24 cellular contexts compared by ENCODE assay signal in the genomic region with DNA sequence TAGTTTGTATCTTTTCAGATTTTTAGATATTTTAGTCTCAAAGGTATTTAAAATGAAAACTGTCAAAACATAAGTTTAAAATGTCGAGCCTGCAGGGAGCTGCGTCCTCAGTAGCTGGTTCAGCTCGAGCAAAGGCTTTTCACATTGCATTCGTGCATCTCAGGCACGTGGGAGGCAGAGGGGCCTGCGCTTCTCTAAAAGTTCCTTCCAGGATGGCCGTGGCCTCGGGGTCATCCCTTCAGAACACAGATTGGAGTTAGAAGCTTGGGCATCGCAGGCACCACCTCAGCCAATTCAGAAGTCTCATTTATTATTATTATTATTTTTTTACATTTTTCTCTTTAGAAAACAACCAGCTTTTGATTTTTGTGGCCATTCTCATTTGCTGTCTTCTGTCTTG.
"Had no signal": no experiment of that assay in that cellular context is flagged by ENCODE, and none has a peak within 500 bp of the region (broad histone marks: within the 10 kb centered on the region; RNA-seq: fewer than 3 reads in every experiment).

No MANE protein-coding gene starts in this region.

- H3K27me3 Mint-ChIP-seq: naive thymus-derived CD8-positive, alpha-beta T cell; stimulated activated naive CD8-positive, alpha-beta T cell treated with anti-CD3 and anti-CD28 coated beads, Interleukin-15, amount 100 ng/mL, for 72 hours had no signal

- H3K4me1 ChIP-seq: foreskin keratinocyte, tibial artery, upper lobe of left lung had no signal

- FAIRE-seq: endothelial cell of umbilical vein, keratinocyte, small intestine, urothelium cell line had no signal

- H3K4me3 Mint-ChIP-seq: naive thymus-derived CD8-positive, alpha-beta T cell; neural crest cell; stimulated activated naive CD8-positive, alpha-beta T cell treated with anti-CD3 and anti-CD28 coated beads, Interleukin-15, amount 100 ng/mL, for 72 hours had no signal

- H3K27ac ChIP-seq: coronary artery, foreskin keratinocyte, neutrophil, right lobe of liver, suprapubic skin, tibial artery, upper lobe of left lung had no signal

- ATAC-seq: foreskin keratinocyte; left lobe of liver; naive thymus-derived CD8-positive, alpha-beta T cell; right lobe of liver; stimulated activated naive CD8-positive, alpha-beta T cell treated with anti-CD3 and anti-CD28 coated beads, Interleukin-15, amount 100 ng/mL, for 72 hours had no signal

- H3K9me3 Mint-ChIP-seq: naive thymus-derived CD8-positive, alpha-beta T cell; neural crest cell; stimulated activated naive CD8-positive, alpha-beta T cell treated with anti-CD3 and anti-CD28 coated beads, Interleukin-15, amount 100 ng/mL, for 72 hours had no signal

- H3K27me3 ChIP-seq: esophagus muscularis mucosa, foreskin keratinocyte, neutrophil, right lobe of liver, suprapubic skin, tibial artery, upper lobe of left lung had no signal

- H3K9me3 ChIP-seq: esophagus muscularis mucosa, neutrophil, right lobe of liver, suprapubic skin, tibial artery, upper lobe of left lung had no signal

- H3K4me3 ChIP-seq: coronary artery, esophagus muscularis mucosa, right lobe of liver, suprapubic skin, tibial artery, upper lobe of left lung had no signal

- DNase-seq: dermis blood vessel endothelial cell; effector memory CD4-positive, alpha-beta T cell; foreskin keratinocyte; glutamatergic neuron; hypothalamus; mammary epithelial cell; naive thymus-derived CD8-positive, alpha-beta T cell; right lobe of liver; small intestine; stimulated activated CD4-positive, alpha-beta T cell treated with anti-CD3 and anti-CD28 coated beads, Interleukin-15, amount 100 ng/mL, for 24 hours; stimulated activated CD4-positive, alpha-beta T cell treated with anti-CD3 and anti-CD28 coated beads, Interleukin-2, amount 100 ng/mL, for 48 hours; stimulated activated naive CD4-positive, alpha-beta T cell; stimulated activated naive CD8-positive, alpha-beta T cell treated with anti-CD3 and anti-CD28 coated beads, Interleukin-15, amount 100 ng/mL, for 72 hours; tibial artery; upper lobe of left lung had no signal
